8 cellular contexts compared by ENCODE assay signal in genomic region chr17:50546701-50547034, GRCh38. TPM values are rescaled to one million over a fixed set of nuclear protein-coding genes. Genes with fewer than 3 reads are reported as not detected.
DNase-seq lines count a peak whose midpoint lies in the region; ATAC-seq and TF ChIP-seq lines count a peak whose summit lies in the region.

No MANE protein-coding gene starts in this region.

- no peaks in the 10 kb centered on the region for H3K36me3 Mint-ChIP-seq in activated T-cell treated with anti-CD3 and anti-CD28 coated beads, Interleukin-2, amount 50 U/mL, for 24 hours (ENCODE audit: low read depth)
- no peaks in the 10 kb centered on the region for H3K36me3 Mint-ChIP-seq in activated T-helper 17 cell treated with anti-CD3 and anti-CD28 coated beads, Interleukin-2, amount 50 U/mL, for 72 hours (ENCODE audit: low read depth)
- peaks cover 5% of the 10 kb centered on the region for H3K36me3 Mint-ChIP-seq in memory B cell

- H3K4me3 ChIP-seq in suprapubic skin (peak overlapping the region; percentile 80), lower leg skin (ENCODE audit: low read depth, poor library complexity, severe bottlenecking) (no peak overlapping the region), BE2C (ENCODE audit: low read depth, low read length) (no peak overlapping the region; the same call in 1 of the 2 replicates)

- H3K9me3 ChIP-seq in suprapubic skin (no peaks in the 10 kb centered on the region), BE2C (no peaks in the 10 kb centered on the region)

- no peak overlapping the region for H3K27ac Mint-ChIP-seq in activated T-cell treated with anti-CD3 and anti-CD28 coated beads, Interleukin-2, amount 50 U/mL, for 24 hours
- no peak overlapping the region for H3K27ac Mint-ChIP-seq in activated T-helper 17 cell treated with anti-CD3 and anti-CD28 coated beads, Interleukin-2, amount 50 U/mL, for 72 hours
- no peak overlapping the region for H3K27ac Mint-ChIP-seq in memory B cell

- 43% methylated on average over 4 of the region's 4 CpGs for WGBS in suprapubic skin
- WGBS in lower leg skin, 2 donors = 44 to 60% methylated on average over 3 to 4 of the region's 4 CpGs

- TF ChIP-seq EP300 in suprapubic skin (IDR thresholded peaks at IDR 0.05) = no peak

- peaks cover 37% of the 10 kb centered on the region for H3K4me1 ChIP-seq in suprapubic skin
- peaks cover 8% of the 10 kb centered on the region for H3K4me1 ChIP-seq in BE2C

- no peak for DNase-seq in activated T-cell treated with anti-CD3 and anti-CD28 coated beads, Interleukin-2, amount 50 U/mL, for 24 hours
- DNase-seq in activated T-cell treated with anti-CD3 and anti-CD28 coated beads, Interleukin-2, amount 50 U/mL, for 1 hour = no peak
- DNase-seq in memory B cell (ENCODE audit: low spot score in 2 of 2) (no peak), suprapubic skin (ENCODE audit: low spot score in 2 of 2) (no peak), lower leg skin (ENCODE audit: low spot score in 2 of 2) (no peak), BE2C (no peak)

- peaks cover 13% of the 10 kb centered on the region for H3K27me3 Mint-ChIP-seq in activated T-cell treated with anti-CD3 and anti-CD28 coated beads, Interleukin-2, amount 50 U/mL, for 24 hours
- peaks cover 13% of the 10 kb centered on the region for H3K27me3 Mint-ChIP-seq in activated T-helper 17 cell treated with anti-CD3 and anti-CD28 coated beads, Interleukin-2, amount 50 U/mL, for 72 hours
- peaks cover 7% of the 10 kb centered on the region for H3K27me3 Mint-ChIP-seq in memory B cell

- TF ChIP-seq CTCF in suprapubic skin (IDR thresholded peaks at IDR 0.05) (no peak), lower leg skin (IDR thresholded peaks at IDR 0.05) (peak in 1 of 3 donors; percentile 99), BE2C (IDR thresholded peaks at IDR 0.05; ENCODE audit: low read depth, low read length) (no peak)

- H3K36me3 ChIP-seq in suprapubic skin (peaks cover 22% of the 10 kb centered on the region), BE2C (no peaks in the 10 kb centered on the region)

- H3K27ac ChIP-seq in suprapubic skin = no peak overlapping the region

- H3K9me3 Mint-ChIP-seq in activated T-cell treated with anti-CD3 and anti-CD28 coated beads, Interleukin-2, amount 50 U/mL, for 24 hours = no peaks in the 10 kb centered on the region
- H3K9me3 Mint-ChIP-seq in activated T-helper 17 cell treated with anti-CD3 and anti-CD28 coated beads, Interleukin-2, amount 50 U/mL, for 72 hours = no peaks in the 10 kb centered on the region
- no peaks in the 10 kb centered on the region for H3K9me3 Mint-ChIP-seq in memory B cell

- TF ChIP-seq POLR2A in suprapubic skin (IDR thresholded peaks at IDR 0.05) = no peak
- TF ChIP-seq POLR2A in lower leg skin (IDR thresholded peaks at IDR 0.05) = no peak

- ATAC-seq in activated T-helper 17 cell treated with anti-CD3 and anti-CD28 coated beads, Interleukin-2, amount 50 U/mL, for 72 hours (replicated peaks) = no peak
- ATAC-seq in memory B cell (ENCODE audit: low read depth) (no peak), GM18873 (IDR thresholded peaks at IDR 0.05; ENCODE audit: low FRiP score, unreplicated experiment) (no peak)

- H3K27me3 ChIP-seq in suprapubic skin (no peaks in the 10 kb centered on the region), BE2C (no peaks in the 10 kb centered on the region)

- peaks cover 14% of the 10 kb centered on the region for H3K4me1 Mint-ChIP-seq in activated T-cell treated with anti-CD3 and anti-CD28 coated beads, Interleukin-2, amount 50 U/mL, for 24 hours (ENCODE audit: low read depth)
- peaks cover 6% of the 10 kb centered on the region for H3K4me1 Mint-ChIP-seq in activated T-helper 17 cell treated with anti-CD3 and anti-CD28 coated beads, Interleukin-2, amount 50 U/mL, for 72 hours
- H3K4me1 Mint-ChIP-seq in memory B cell = peaks cover 18% of the 10 kb centered on the region

- intact Hi-C loops in lower leg skin (cut with DNase I; ENCODE audit: low total_unique reads) = loop anchor here (5.0 kb wide), 1 partner anchor 81 kb away; no protein-coding TSS in a partner anchor

- H3K4me3 Mint-ChIP-seq in activated T-cell treated with anti-CD3 and anti-CD28 coated beads, Interleukin-2, amount 50 U/mL, for 24 hours = peak overlapping the region; percentile 8
- peak overlapping the region; percentile 71 for H3K4me3 Mint-ChIP-seq in activated T-helper 17 cell treated with anti-CD3 and anti-CD28 coated beads, Interleukin-2, amount 50 U/mL, for 72 hours
- peak overlapping the region; percentile 89 for H3K4me3 Mint-ChIP-seq in memory B cell

RNA-seq across cellular contexts. Expression of gene SPATA20, which starts 0.3 kb away (rescaled TPM):
- total RNA-seq in activated T-helper 17 cell treated with anti-CD3 and anti-CD28 coated beads, Interleukin-2, amount 50 U/mL, for 72 hours = 10 to 100 TPM in 1 of 2 donors, 1 to 10 TPM in 1; 9.1 to 12.7 TPM
- total RNA-seq in suprapubic skin = 10 to 100 TPM; 36.5 to 75.4 (median 50.9) TPM
- total RNA-seq in lower leg skin = 10 to 100 TPM; 27.6 to 56.0 (median 40.6) TPM
- polyA plus RNA-seq in BE2C (2012; ENCODE audit: insufficient read depth, insufficient read length, low read depth) = 107 TPM

RNA-seq across cellular contexts. Expression of gene CACNA1G, which starts 13.8 kb away (rescaled TPM):
- under 1 TPM in 1 of 2 donors, not detected in 1; 0.11 TPM for total RNA-seq in activated T-helper 17 cell treated with anti-CD3 and anti-CD28 coated beads, Interleukin-2, amount 50 U/mL, for 72 hours
- total RNA-seq in suprapubic skin = 1 to 10 TPM; 1.1 to 9.9 (median 2.7) TPM
- total RNA-seq in lower leg skin = 1 to 10 TPM; 1.3 to 3.1 (median 1.8) TPM
- polyA plus RNA-seq in BE2C (2012; ENCODE audit: insufficient read depth, insufficient read length, low read depth) = 0.14 TPM

RNA-seq across cellular contexts. Expression of gene EPN3, which starts 14.1 kb away (rescaled TPM):
- not detected for total RNA-seq in activated T-helper 17 cell treated with anti-CD3 and anti-CD28 coated beads, Interleukin-2, amount 50 U/mL, for 72 hours
- 100 to 1,000 TPM in 1 of 4 donors, 10 to 100 TPM in 3; 30.3 to 110 (median 78.5) TPM for total RNA-seq in suprapubic skin
- 100 to 1,000 TPM in 3 of 4 donors, 10 to 100 TPM in 1; 99.2 to 174 (median 115) TPM for total RNA-seq in lower leg skin
- 0.52 TPM for polyA plus RNA-seq in BE2C (2012; ENCODE audit: insufficient read depth, insufficient read length, low read depth)

RNA-seq across cellular contexts. Expression of gene MYCBPAP, which starts 38.4 kb away (rescaled TPM):
- total RNA-seq in activated T-helper 17 cell treated with anti-CD3 and anti-CD28 coated beads, Interleukin-2, amount 50 U/mL, for 72 hours = 1 to 10 TPM; 2.1 to 3.2 TPM
- total RNA-seq in suprapubic skin = 1 to 10 TPM in 2 of 4 donors, under 1 TPM in 2; 0.42 to 4.6 (median 1.3) TPM
- 1 to 10 TPM in 1 of 4 donors, under 1 TPM in 3; 0.38 to 2.3 (median 0.54) TPM for total RNA-seq in lower leg skin
- not detected for polyA plus RNA-seq in BE2C (2012; ENCODE audit: insufficient read depth, insufficient read length, low read depth)

Comparison
In these comparisons a context has a peak if more than half of its experiments do, and no peak if none do; other contexts are left out.
1. H3K4me3 Mint-ChIP-seq: peak in every context shown above with its lines; median percentile 89 in memory B cell; 71 in activated T-helper 17 cell treated with anti-CD3 and anti-CD28 coated beads, Interleukin-2, amount 50 U/mL, for 72 hours; 8 in activated T-cell treated with anti-CD3 and anti-CD28 coated beads, Interleukin-2, amount 50 U/mL, for 24 hours.
2. RNA of gene EPN3, which starts 14.1 kb away (total RNA-seq): 99.2 to 174 TPM in lower leg skin and 30.3 to 110 TPM in suprapubic skin; not detected in activated T-helper 17 cell treated with anti-CD3 and anti-CD28 coated beads, Interleukin-2, amount 50 U/mL, for 72 hours; every median in the first group is over 10 times any median in the second.